Comparison of ENCODE assay signal across 8 cellular contexts in genomic region chr4:57102050-57102564, GRCh38. TPM values are rescaled to one million over a fixed set of nuclear protein-coding genes. Genes with fewer than 3 reads are reported as not detected.
A peak's percentile ranks its signal among the peaks of the same experiment; 100 is the strongest.
DNase-seq lines count a peak whose midpoint lies in the region; ATAC-seq and TF ChIP-seq lines count a peak whose summit lies in the region.

No MANE protein-coding gene starts in this region.

- H3K4me2 ChIP-seq in hepatocyte: no peak overlapping the region

- DNase-seq in EL (peak; percentile 98), brain pericyte (ENCODE audit: low read depth, low spot score) (peak; percentile 82), hepatocyte (ENCODE audit: low spot score) (no peak), sciatic nerve (ENCODE audit: low spot score) (peak; percentile 73), NCI-H510A (lab: John Stamatoyannopoulos, UW) (no peak), NCI-H2107 treated with DMSO at 0.1 percent for 48 hours (lab: John Stamatoyannopoulos, UW; ENCODE audit: unreplicated experiment) (no peak), posterior cingulate gyrus (no peak), T-helper 2 cell (no peak)

- peak; percentile 84 for ATAC-seq in sciatic nerve

- WGBS in hepatocyte (ENCODE audit: low lambda C conversion rate, missing lambda C conversion rate): 61% methylated on average over 4 of the region's 4 CpGs

- H3K27me3 ChIP-seq in hepatocyte: no peaks in the 10 kb centered on the region

- peaks cover 32% of the 10 kb centered on the region for H3K4me1 ChIP-seq in hepatocyte (ENCODE audit: insufficient read depth)

- TF ChIP-seq CTCF in hepatocyte (IDR thresholded peaks at IDR 0.05; ENCODE audit: poor library complexity): no peak

- intact Hi-C loops in sciatic nerve (cut with DNase I): no loop called here
- intact Hi-C loops in posterior cingulate gyrus (cut with DNase I): no loop called here

- no peaks in the 10 kb centered on the region for H3K36me3 ChIP-seq in hepatocyte (replicated peaks; ENCODE audit: insufficient read depth, low read depth)

- no peaks in the 10 kb centered on the region for H3K79me2 ChIP-seq in hepatocyte

- no peaks in the 10 kb centered on the region for H3K9me2 ChIP-seq in hepatocyte (replicated peaks; ENCODE audit: insufficient read depth)

- H3K9me3 ChIP-seq in hepatocyte (ENCODE audit: low read depth): no peaks in the 10 kb centered on the region

- H3K4me3 ChIP-seq in hepatocyte: no peak overlapping the region

- H3K27ac ChIP-seq in hepatocyte: peak overlapping the region; percentile 63

- H2AFZ ChIP-seq in hepatocyte: no peak overlapping the region

- no peaks in the 10 kb centered on the region for H4K20me1 ChIP-seq in hepatocyte (ENCODE audit: insufficient read depth, poor library complexity, severe bottlenecking)

RNA-seq across cellular contexts. Expression of gene IGFBP7, which starts 8.1 kb away (rescaled TPM):
- total RNA-seq in hepatocyte: 73.4 and 74.0 TPM in 2 replicates
- polyA plus RNA-seq in hepatocyte: 122 and 129 TPM in 2 replicates
- 482 TPM for total RNA-seq in sciatic nerve

Comparison
In these comparisons a context has a peak if more than half of its experiments do, and no peak if none do; other contexts are left out.
1. DNase-seq: peak in EL (single experiment), brain pericyte (single experiment) and sciatic nerve (single experiment); none in hepatocyte (single experiment), NCI-H510A (single experiment), NCI-H2107 treated with DMSO at 0.1 percent for 48 hours (single experiment), posterior cingulate gyrus (0 of 10) and T-helper 2 cell (0 of 5).